27 cellular contexts compared by ENCODE assay signal in genomic region chr4:126419266-126419665, GRCh38.
"Had no signal": no experiment of that assay in that cellular context is flagged by ENCODE, and none has a peak within 500 bp of the region (broad histone marks: within the 10 kb centered on the region; RNA-seq: fewer than 3 reads in every experiment).

No MANE protein-coding gene starts in this region.

- FAIRE-seq: colon, endometrium, endothelial cell of umbilical vein had no signal

- H3K27me3 ChIP-seq: colonic mucosa, dorsolateral prefrontal cortex, esophagus muscularis mucosa, esophagus squamous epithelium, foreskin keratinocyte, gastrocnemius medialis, gastroesophageal sphincter, heart left ventricle, heart right ventricle had no signal

- H3K4me1 ChIP-seq: colonic mucosa, esophagus muscularis mucosa, esophagus squamous epithelium, foreskin keratinocyte, gastrocnemius medialis, gastroesophageal sphincter, heart left ventricle, heart right ventricle had no signal

- DNase-seq: colonic mucosa; cortex of kidney; dermis blood vessel endothelial cell; dorsolateral prefrontal cortex; effector CD4-positive, alpha-beta T cell; effector CD8-positive, alpha-beta T cell; effector memory CD4-positive, alpha-beta T cell; effector memory CD8-positive, alpha-beta T cell; endodermal cell; erythroblast; esophagus squamous epithelium; foreskin fibroblast; foreskin keratinocyte; foreskin melanocyte; gastrocnemius medialis; glutamatergic neuron; head of caudate nucleus; heart left ventricle; heart right ventricle had no signal

- H3K36me3 ChIP-seq: colonic mucosa, esophagus muscularis mucosa, esophagus squamous epithelium, gastrocnemius medialis, gastroesophageal sphincter, heart left ventricle, heart right ventricle had no signal

- ATAC-seq: effector memory CD8-positive, alpha-beta T cell; esophagus mucosa; foreskin keratinocyte; gastrocnemius medialis; gastroesophageal sphincter; heart left ventricle; heart right ventricle had no signal

- H3K27ac ChIP-seq: colonic mucosa, coronary artery, dorsolateral prefrontal cortex, epithelial cell of prostate, esophagus muscularis mucosa, esophagus squamous epithelium, foreskin keratinocyte, gastrocnemius medialis, gastroesophageal sphincter, heart left ventricle, heart right ventricle had no signal

- H3K9me3 ChIP-seq: colonic mucosa, gastrocnemius medialis had no signal

- H3K4me3 ChIP-seq: colonic mucosa, coronary artery, dorsolateral prefrontal cortex, esophagus muscularis mucosa, esophagus squamous epithelium, gastrocnemius medialis, gastroesophageal sphincter, heart left ventricle, heart right ventricle had no signal
